ENCODE assay signal across 1 cellular context in genomic region chr4:61540944-61541343, GRCh38.
TF ChIP-seq lines count a peak whose summit lies in the region.

No MANE protein-coding gene starts in this region.

TF ChIP-seq in HepG2, 621 proteins besides CTCF, POLR2A, EP300 and RAD21 (continued from another document):
- TF ChIP-seq ARID5B (CRISPR knock-in tag; IDR thresholded peaks at IDR 0.05) (0 out of 2 replicates have a peak, but pooled peaks have one; percentile 30), SP4 (CRISPR knock-in tag; IDR thresholded peaks at IDR 0.05) (no peak)
